ENCODE assay signal across 1 cellular context in the genomic region with DNA sequence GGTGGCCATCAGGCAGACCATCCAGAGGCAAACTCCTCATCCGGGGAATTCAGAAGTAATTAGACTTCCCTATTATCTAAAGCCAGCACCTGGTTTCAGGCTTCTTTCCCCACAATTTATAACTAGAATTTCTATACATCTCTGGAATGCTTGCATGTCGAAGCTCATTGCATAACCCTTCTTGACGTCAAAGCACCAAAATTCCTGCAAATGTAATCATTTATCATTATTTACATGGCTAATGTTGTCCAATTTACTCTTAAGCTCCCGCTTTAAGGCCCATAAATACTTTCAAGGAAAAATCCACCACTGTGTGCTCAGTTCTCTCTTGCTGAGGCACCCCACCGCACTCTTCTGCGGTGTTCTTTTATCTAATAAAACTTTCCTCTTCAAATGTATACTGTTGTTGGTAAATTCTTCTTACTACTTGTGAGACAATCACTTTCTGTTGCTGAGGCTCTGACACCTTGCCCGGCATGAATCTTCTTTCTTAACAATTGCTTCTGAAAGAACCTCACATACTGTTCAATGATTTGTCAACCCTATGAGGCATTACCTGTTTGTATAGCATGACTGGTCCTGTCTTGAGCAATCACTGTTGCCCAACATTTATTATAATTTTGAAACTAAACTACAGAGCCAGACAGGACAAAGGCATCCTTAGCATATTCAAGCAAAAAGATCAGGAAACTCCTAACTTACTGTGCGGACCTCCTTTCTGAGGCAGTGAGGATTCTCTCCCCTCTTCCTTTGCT.
TF ChIP-seq lines count a peak whose summit lies in the region.

No MANE protein-coding gene starts in this region.

TF ChIP-seq in GM23338, 12 proteins besides CTCF, POLR2A, EP300 and RAD21 (continued from another document):
- TF ChIP-seq, protein P1, sequence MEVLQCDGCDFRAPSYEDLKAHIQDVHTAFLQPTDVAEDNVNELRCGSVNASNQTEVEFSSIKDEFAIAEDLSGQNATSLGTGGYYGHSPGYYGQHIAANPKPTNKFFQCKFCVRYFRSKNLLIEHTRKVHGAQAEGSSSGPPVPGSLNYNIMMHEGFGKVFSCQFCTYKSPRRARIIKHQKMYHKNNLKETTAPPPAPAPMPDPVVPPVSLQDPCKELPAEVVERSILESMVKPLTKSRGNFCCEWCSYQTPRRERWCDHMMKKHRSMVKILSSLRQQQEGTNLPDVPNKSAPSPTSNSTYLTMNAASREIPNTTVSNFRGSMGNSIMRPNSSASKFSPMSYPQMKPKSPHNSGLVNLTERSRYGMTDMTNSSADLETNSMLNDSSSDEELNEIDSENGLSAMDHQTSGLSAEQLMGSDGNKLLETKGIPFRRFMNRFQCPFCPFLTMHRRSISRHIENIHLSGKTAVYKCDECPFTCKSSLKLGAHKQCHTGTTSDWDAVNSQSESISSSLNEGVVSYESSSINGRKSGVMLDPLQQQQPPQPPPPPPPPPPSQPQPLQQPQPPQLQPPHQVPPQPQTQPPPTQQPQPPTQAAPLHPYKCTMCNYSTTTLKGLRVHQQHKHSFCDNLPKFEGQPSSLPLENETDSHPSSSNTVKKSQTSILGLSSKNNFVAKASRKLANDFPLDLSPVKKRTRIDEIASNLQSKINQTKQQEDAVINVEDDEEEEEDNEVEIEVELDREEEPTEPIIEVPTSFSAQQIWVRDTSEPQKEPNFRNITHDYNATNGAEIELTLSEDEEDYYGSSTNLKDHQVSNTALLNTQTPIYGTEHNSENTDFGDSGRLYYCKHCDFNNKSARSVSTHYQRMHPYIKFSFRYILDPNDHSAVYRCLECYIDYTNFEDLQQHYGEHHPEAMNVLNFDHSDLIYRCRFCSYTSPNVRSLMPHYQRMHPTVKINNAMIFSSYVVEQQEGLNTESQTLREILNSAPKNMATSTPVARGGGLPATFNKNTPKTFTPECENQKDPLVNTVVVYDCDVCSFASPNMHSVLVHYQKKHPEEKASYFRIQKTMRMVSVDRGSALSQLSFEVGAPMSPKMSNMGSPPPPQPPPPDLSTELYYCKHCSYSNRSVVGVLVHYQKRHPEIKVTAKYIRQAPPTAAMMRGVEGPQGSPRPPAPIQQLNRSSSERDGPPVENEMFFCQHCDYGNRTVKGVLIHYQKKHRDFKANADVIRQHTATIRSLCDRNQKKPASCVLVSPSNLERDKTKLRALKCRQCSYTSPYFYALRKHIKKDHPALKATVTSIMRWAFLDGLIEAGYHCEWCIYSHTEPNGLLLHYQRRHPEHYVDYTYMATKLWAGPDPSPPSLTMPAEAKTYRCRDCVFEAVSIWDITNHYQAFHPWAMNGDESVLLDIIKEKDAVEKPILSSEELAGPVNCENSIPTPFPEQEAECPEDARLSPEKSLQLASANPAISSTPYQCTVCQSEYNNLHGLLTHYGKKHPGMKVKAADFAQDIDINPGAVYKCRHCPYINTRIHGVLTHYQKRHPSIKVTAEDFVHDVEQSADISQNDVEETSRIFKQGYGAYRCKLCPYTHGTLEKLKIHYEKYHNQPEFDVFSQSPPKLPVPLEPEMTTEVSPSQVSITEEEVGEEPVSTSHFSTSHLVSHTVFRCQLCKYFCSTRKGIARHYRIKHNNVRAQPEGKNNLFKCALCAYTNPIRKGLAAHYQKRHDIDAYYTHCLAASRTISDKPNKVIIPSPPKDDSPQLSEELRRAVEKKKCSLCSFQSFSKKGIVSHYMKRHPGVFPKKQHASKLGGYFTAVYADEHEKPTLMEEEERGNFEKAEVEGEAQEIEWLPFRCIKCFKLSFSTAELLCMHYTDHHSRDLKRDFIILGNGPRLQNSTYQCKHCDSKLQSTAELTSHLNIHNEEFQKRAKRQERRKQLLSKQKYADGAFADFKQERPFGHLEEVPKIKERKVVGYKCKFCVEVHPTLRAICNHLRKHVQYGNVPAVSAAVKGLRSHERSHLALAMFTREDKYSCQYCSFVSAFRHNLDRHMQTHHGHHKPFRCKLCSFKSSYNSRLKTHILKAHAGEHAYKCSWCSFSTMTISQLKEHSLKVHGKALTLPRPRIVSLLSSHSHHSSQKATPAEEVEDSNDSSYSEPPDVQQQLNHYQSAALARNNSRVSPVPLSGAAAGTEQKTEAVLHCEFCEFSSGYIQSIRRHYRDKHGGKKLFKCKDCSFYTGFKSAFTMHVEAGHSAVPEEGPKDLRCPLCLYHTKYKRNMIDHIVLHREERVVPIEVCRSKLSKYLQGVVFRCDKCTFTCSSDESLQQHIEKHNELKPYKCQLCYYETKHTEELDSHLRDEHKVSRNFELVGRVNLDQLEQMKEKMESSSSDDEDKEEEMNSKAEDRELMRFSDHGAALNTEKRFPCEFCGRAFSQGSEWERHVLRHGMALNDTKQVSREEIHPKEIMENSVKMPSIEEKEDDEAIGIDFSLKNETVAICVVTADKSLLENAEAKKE (CRISPR knock-in tag; IDR thresholded peaks at IDR 0.05) = no peak
- TF ChIP-seq STAT1 (IDR thresholded peaks at IDR 0.05; ENCODE audit: unreplicated experiment) = no peak
- no peak for TF ChIP-seq ZNF114 (CRISPR knock-in tag; IDR thresholded peaks at IDR 0.05)
- TF ChIP-seq EZH2 (IDR thresholded peaks at IDR 0.05; ENCODE audit: low read depth, unreplicated experiment) = no peak
- TF ChIP-seq, protein P2, sequence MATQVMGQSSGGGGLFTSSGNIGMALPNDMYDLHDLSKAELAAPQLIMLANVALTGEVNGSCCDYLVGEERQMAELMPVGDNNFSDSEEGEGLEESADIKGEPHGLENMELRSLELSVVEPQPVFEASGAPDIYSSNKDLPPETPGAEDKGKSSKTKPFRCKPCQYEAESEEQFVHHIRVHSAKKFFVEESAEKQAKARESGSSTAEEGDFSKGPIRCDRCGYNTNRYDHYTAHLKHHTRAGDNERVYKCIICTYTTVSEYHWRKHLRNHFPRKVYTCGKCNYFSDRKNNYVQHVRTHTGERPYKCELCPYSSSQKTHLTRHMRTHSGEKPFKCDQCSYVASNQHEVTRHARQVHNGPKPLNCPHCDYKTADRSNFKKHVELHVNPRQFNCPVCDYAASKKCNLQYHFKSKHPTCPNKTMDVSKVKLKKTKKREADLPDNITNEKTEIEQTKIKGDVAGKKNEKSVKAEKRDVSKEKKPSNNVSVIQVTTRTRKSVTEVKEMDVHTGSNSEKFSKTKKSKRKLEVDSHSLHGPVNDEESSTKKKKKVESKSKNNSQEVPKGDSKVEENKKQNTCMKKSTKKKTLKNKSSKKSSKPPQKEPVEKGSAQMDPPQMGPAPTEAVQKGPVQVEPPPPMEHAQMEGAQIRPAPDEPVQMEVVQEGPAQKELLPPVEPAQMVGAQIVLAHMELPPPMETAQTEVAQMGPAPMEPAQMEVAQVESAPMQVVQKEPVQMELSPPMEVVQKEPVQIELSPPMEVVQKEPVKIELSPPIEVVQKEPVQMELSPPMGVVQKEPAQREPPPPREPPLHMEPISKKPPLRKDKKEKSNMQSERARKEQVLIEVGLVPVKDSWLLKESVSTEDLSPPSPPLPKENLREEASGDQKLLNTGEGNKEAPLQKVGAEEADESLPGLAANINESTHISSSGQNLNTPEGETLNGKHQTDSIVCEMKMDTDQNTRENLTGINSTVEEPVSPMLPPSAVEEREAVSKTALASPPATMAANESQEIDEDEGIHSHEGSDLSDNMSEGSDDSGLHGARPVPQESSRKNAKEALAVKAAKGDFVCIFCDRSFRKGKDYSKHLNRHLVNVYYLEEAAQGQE (IDR thresholded peaks at IDR 0.05; ENCODE audit: unreplicated experiment) = no peak
- no peak for TF ChIP-seq CREB1 (CRISPR knock-in tag; IDR thresholded peaks at IDR 0.05; ENCODE audit: low read depth)
- no peak for TF ChIP-seq ZNF331 (CRISPR knock-in tag; IDR thresholded peaks at IDR 0.05; ENCODE audit: low read depth)
- TF ChIP-seq NANOG (IDR thresholded peaks at IDR 0.05; ENCODE audit: borderline replicate concordance) = no peak
- no peak for TF ChIP-seq EZH2phosphoT487 (IDR thresholded peaks at IDR 0.05; ENCODE audit: unreplicated experiment)
TF ChIP-seq in GM23338: peak in this region for 0.
